ENCODE assay signal across 12 cellular contexts in the genomic region with DNA sequence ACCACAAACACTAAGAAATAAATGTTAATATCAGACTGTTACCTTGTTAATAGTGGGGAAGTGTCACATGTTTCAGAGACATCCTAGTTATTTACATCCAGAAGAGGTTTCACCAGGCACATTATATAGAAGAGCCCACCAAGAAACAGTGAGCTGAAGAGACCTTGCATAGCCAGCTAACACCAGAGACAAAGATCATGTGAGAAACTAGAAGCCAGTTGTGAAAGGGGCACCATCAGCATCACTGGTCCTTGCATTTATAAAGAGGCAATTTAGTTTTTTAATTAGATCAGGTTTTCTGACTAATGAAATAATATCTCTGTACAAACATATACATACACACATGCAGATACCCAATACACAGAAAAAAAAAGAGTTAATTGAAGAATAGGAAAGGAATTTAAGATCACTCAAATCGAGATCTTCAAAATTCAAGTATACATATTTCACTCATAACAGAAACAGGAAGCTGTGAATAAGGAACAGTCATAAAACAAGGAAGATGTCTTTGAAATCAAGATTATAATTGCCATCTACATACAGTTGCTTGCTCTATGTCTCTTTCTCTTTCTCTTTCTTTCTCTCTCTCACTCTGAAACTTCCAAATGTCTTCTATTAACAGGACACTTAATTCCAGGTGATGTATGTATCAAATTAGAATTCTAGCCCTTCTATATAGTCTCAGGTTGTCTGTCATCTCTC.
DNase-seq lines count a peak whose midpoint lies in the region; ATAC-seq and TF ChIP-seq lines count a peak whose summit lies in the region.
"Had no signal": no experiment of that assay in that cellular context is flagged by ENCODE, and none has a peak within 500 bp of the region (broad histone marks: within the 10 kb centered on the region; RNA-seq: fewer than 3 reads in every experiment).

No MANE protein-coding gene starts in this region.

- H3K4me1 Mint-ChIP-seq in activated CD8-positive, alpha-beta memory T cell treated with anti-CD3 and anti-CD28 coated beads, Interleukin-2, amount 10 ng/mL, durations not matched to agents 7 days and 5 days: peaks cover 18% of the 10 kb centered on the region
- H3K4me1 Mint-ChIP-seq in activated CD4-positive, alpha-beta memory T cell treated with anti-CD3 and anti-CD28 coated beads, Interleukin-2, amount 10 ng/mL, durations not matched to agents 7 days and 5 days: peaks cover 18% of the 10 kb centered on the region
- H3K4me1 Mint-ChIP-seq in stimulated activated naive B cell treated with anti-CD40 and anti-IgM and Interleukin-4, amounts not matched to agents 10 μg/mL and 1 μg/mL and 100 μg/mL, for 72 hours: peaks cover 13 to 24% of the 10 kb centered on the region in 2 donors
- peaks cover 3% of the 10 kb centered on the region for H3K4me1 Mint-ChIP-seq in endothelial cell (ENCODE audit: unreplicated experiment)

- peak overlapping the region; percentile 85 for H3K27ac Mint-ChIP-seq in activated CD8-positive, alpha-beta memory T cell treated with anti-CD3 and anti-CD28 coated beads, Interleukin-2, amount 10 ng/mL, durations not matched to agents 7 days and 5 days
- H3K27ac Mint-ChIP-seq in activated CD4-positive, alpha-beta memory T cell treated with anti-CD3 and anti-CD28 coated beads, Interleukin-2, amount 10 ng/mL, durations not matched to agents 7 days and 5 days: peak overlapping the region; percentile 48
- peak overlapping the region; percentile 78 for H3K27ac Mint-ChIP-seq in stimulated activated naive B cell treated with anti-CD40 and anti-IgM and Interleukin-4, amounts not matched to agents 10 μg/mL and 1 μg/mL and 100 μg/mL, for 72 hours
- H3K27ac Mint-ChIP-seq in endothelial cell (ENCODE audit: unreplicated experiment): no peak overlapping the region

- no peak for DNase-seq in activated CD8-positive, alpha-beta memory T cell treated with anti-CD3 and anti-CD28 coated beads, Interleukin-2, amount 10 ng/mL, durations not matched to agents 7 days and 5 days
- no peak for DNase-seq in activated CD8-positive, alpha-beta memory T cell treated with anti-CD3 and anti-CD28 coated beads, Interleukin-2, amount 50 U/mL, for 4 hours
- no peak for DNase-seq in activated CD4-positive, alpha-beta memory T cell treated with anti-CD3 and anti-CD28 coated beads, Interleukin-2, amount 10 ng/mL, durations not matched to agents 7 days and 5 days
- DNase-seq in stimulated activated naive B cell treated with anti-CD40 and anti-IgM and Interleukin-4, amounts not matched to agents 10 μg/mL and 1 μg/mL and 100 μg/mL, for 72 hours: no peak
- DNase-seq in endothelial cell (ENCODE audit: low spot score) (no peak), NCI-H345 treated with DMSO at 0.1 percent for 48 hours (lab: John Stamatoyannopoulos, UW; ENCODE audit: unreplicated experiment) (no peak), dorsolateral prefrontal cortex (no peak)
- DNase-seq: NCI-H1092, pancreas, upper lobe of left lung had no signal

- POLR2A ChIA-PET in activated CD4-positive, alpha-beta memory T cell treated with anti-CD3 and anti-CD28 coated beads, Interleukin-2, amount 10 ng/mL, durations not matched to agents 7 days and 5 days (lab: Charles Lee): interaction anchor here (1.0 kb wide), 1 partner anchor 78 kb away, joined by 3 read pairs; no protein-coding TSS in a partner anchor

- TF ChIP-seq CTCF in endothelial cell (IDR thresholded peaks at IDR 0.05; ENCODE audit: unreplicated experiment): no peak
- no peak for TF ChIP-seq CTCF in dorsolateral prefrontal cortex (IDR thresholded peaks at IDR 0.05 in 54 of 56, conservative IDR thresholded peaks at IDR 0.05 in 2 of 56; ENCODE audit: low read depth in 1 of 56, partially characterized antibody in 56 of 56)

- no peaks in the 10 kb centered on the region for H3K27me3 Mint-ChIP-seq in activated CD8-positive, alpha-beta memory T cell treated with anti-CD3 and anti-CD28 coated beads, Interleukin-2, amount 10 ng/mL, durations not matched to agents 7 days and 5 days
- peaks cover 1% of the 10 kb centered on the region for H3K27me3 Mint-ChIP-seq in activated CD4-positive, alpha-beta memory T cell treated with anti-CD3 and anti-CD28 coated beads, Interleukin-2, amount 10 ng/mL, durations not matched to agents 7 days and 5 days
- H3K27me3 Mint-ChIP-seq in stimulated activated naive B cell treated with anti-CD40 and anti-IgM and Interleukin-4, amounts not matched to agents 10 μg/mL and 1 μg/mL and 100 μg/mL, for 72 hours: no peaks in the 10 kb centered on the region
- no peaks in the 10 kb centered on the region for H3K27me3 Mint-ChIP-seq in endothelial cell (ENCODE audit: unreplicated experiment)

- no peak overlapping the region for H3K27ac ChIP-seq in dorsolateral prefrontal cortex
- H3K27ac ChIP-seq: pancreas, upper lobe of left lung had no signal

- H3K9me3 Mint-ChIP-seq in activated CD8-positive, alpha-beta memory T cell treated with anti-CD3 and anti-CD28 coated beads, Interleukin-2, amount 10 ng/mL, durations not matched to agents 7 days and 5 days (ENCODE audit: low read depth): peaks cover 3% of the 10 kb centered on the region
- no peaks in the 10 kb centered on the region for H3K9me3 Mint-ChIP-seq in activated CD4-positive, alpha-beta memory T cell treated with anti-CD3 and anti-CD28 coated beads, Interleukin-2, amount 10 ng/mL, durations not matched to agents 7 days and 5 days
- no peaks in the 10 kb centered on the region for H3K9me3 Mint-ChIP-seq in stimulated activated naive B cell treated with anti-CD40 and anti-IgM and Interleukin-4, amounts not matched to agents 10 μg/mL and 1 μg/mL and 100 μg/mL, for 72 hours
- no peaks in the 10 kb centered on the region for H3K9me3 Mint-ChIP-seq in endothelial cell (ENCODE audit: unreplicated experiment)

- CTCF ChIA-PET in activated CD8-positive, alpha-beta memory T cell treated with anti-CD3 and anti-CD28 coated beads, Interleukin-2, amount 10 ng/mL, durations not matched to agents 7 days and 5 days (lab: Charles Lee): interaction anchor here (0.6 to 0.9 kb wide), 2 partner anchors 13 to 41 kb away, joined by 3 read pairs; no protein-coding TSS in a partner anchor
- CTCF ChIA-PET in activated CD4-positive, alpha-beta memory T cell treated with anti-CD3 and anti-CD28 coated beads, Interleukin-2, amount 10 ng/mL, durations not matched to agents 7 days and 5 days (lab: Charles Lee): interaction anchor here (0.6 to 1.3 kb wide), 3 partner anchors 52 to 788 kb away, joined by 3 to 4 read pairs (median 3); no protein-coding TSS in a partner anchor

- ATAC-seq in activated CD8-positive, alpha-beta memory T cell treated with anti-CD3 and anti-CD28 coated beads, Interleukin-2, amount 10 ng/mL, durations not matched to agents 7 days and 5 days: peak; percentile 91
- ATAC-seq in HG03175 (IDR thresholded peaks at IDR 0.05; ENCODE audit: unreplicated experiment): peak; percentile 74
- peak; percentile 95 to 98 for ATAC-seq in stimulated activated naive B cell treated with anti-CD40 and anti-IgM and Interleukin-4, amounts not matched to agents 10 μg/mL and 1 μg/mL and 100 μg/mL, for 72 hours (replicated peaks)
- ATAC-seq: Panc1, pancreas had no signal

- H3K27me3 ChIP-seq in dorsolateral prefrontal cortex: peaks cover 0 to 8% (median 0%) of the 10 kb centered on the region in 45 donors
- H3K27me3 ChIP-seq: pancreas, upper lobe of left lung had no signal

- H3K4me3 Mint-ChIP-seq in activated CD8-positive, alpha-beta memory T cell treated with anti-CD3 and anti-CD28 coated beads, Interleukin-2, amount 10 ng/mL, durations not matched to agents 7 days and 5 days: peak overlapping the region; percentile 23
- no peak overlapping the region for H3K4me3 Mint-ChIP-seq in activated CD4-positive, alpha-beta memory T cell treated with anti-CD3 and anti-CD28 coated beads, Interleukin-2, amount 10 ng/mL, durations not matched to agents 7 days and 5 days
- H3K4me3 Mint-ChIP-seq in stimulated activated naive B cell treated with anti-CD40 and anti-IgM and Interleukin-4, amounts not matched to agents 10 μg/mL and 1 μg/mL and 100 μg/mL, for 72 hours: peak overlapping the region; percentile 18 to 54
- H3K4me3 Mint-ChIP-seq in endothelial cell (ENCODE audit: unreplicated experiment): no peak overlapping the region

- no peaks in the 10 kb centered on the region for H3K36me3 Mint-ChIP-seq in activated CD8-positive, alpha-beta memory T cell treated with anti-CD3 and anti-CD28 coated beads, Interleukin-2, amount 10 ng/mL, durations not matched to agents 7 days and 5 days
- peaks cover 4% of the 10 kb centered on the region for H3K36me3 Mint-ChIP-seq in activated CD4-positive, alpha-beta memory T cell treated with anti-CD3 and anti-CD28 coated beads, Interleukin-2, amount 10 ng/mL, durations not matched to agents 7 days and 5 days (ENCODE audit: low read depth)
- H3K36me3 Mint-ChIP-seq in stimulated activated naive B cell treated with anti-CD40 and anti-IgM and Interleukin-4, amounts not matched to agents 10 μg/mL and 1 μg/mL and 100 μg/mL, for 72 hours: no peaks in the 10 kb centered on the region
- no peaks in the 10 kb centered on the region for H3K36me3 Mint-ChIP-seq in endothelial cell (ENCODE audit: low read depth, unreplicated experiment)

- H3K4me3 ChIP-seq in dorsolateral prefrontal cortex: no peak overlapping the region
- H3K4me3 ChIP-seq: pancreas, upper lobe of left lung had no signal

- intact Hi-C loops in dorsolateral prefrontal cortex (cut with DNase I): no loop called here

Comparison
In these comparisons a context has a peak if more than half of its experiments do, and no peak if none do; other contexts are left out.
1. H3K4me3 Mint-ChIP-seq: peak in activated CD8-positive, alpha-beta memory T cell treated with anti-CD3 and anti-CD28 coated beads, Interleukin-2, amount 10 ng/mL, durations not matched to agents 7 days and 5 days (single experiment) and stimulated activated naive B cell treated with anti-CD40 and anti-IgM and Interleukin-4, amounts not matched to agents 10 μg/mL and 1 μg/mL and 100 μg/mL, for 72 hours (2 of 2); none in activated CD4-positive, alpha-beta memory T cell treated with anti-CD3 and anti-CD28 coated beads, Interleukin-2, amount 10 ng/mL, durations not matched to agents 7 days and 5 days (single experiment) and endothelial cell (single experiment).
2. Peak in every context shown above with its lines, with median percentiles within 50 percentile points of each other: ATAC-seq.